In genomic region chr5:62256161-62257017, GRCh38 we compare ENCODE assay signal across 9 cellular contexts. TPM values are rescaled to one million over a fixed set of nuclear protein-coding genes. Genes with fewer than 3 reads are reported as not detected.
A peak's percentile ranks its signal among the peaks of the same experiment; 100 is the strongest.
DNase-seq lines count a peak whose midpoint lies in the region; ATAC-seq and TF ChIP-seq lines count a peak whose summit lies in the region.
"Had no signal": no experiment of that assay in that cellular context is flagged by ENCODE, and none has a peak within 500 bp of the region (broad histone marks: within the 10 kb centered on the region; RNA-seq: fewer than 3 reads in every experiment).

No MANE protein-coding gene starts in this region.

- H3K36me3 Mint-ChIP-seq in CD8-positive, alpha-beta T cell = no peaks in the 10 kb centered on the region

- H3K4me1 Mint-ChIP-seq in CD8-positive, alpha-beta T cell (ENCODE audit: low read depth) = peaks cover 79% of the 10 kb centered on the region

- no peak overlapping the region for H3K9ac ChIP-seq in adipocyte (ENCODE audit: low read length)

- no peaks in the 10 kb centered on the region for H3K27me3 Mint-ChIP-seq in CD8-positive, alpha-beta T cell (ENCODE audit: low read depth)

- peaks cover 57% of the 10 kb centered on the region for H3K4me1 ChIP-seq in CD8-positive, alpha-beta T cell (ENCODE audit: insufficient read depth, low read length)
- H3K4me1 ChIP-seq in adipocyte (ENCODE audit: control insufficient read depth, insufficient read depth, low read length) (peaks cover 14% of the 10 kb centered on the region), thymus (ENCODE audit: control insufficient read depth, insufficient read depth, low read length) (no peaks in the 10 kb centered on the region), stomach (peaks cover 0 to 5% (median 0%) of the 10 kb centered on the region in 4 donors)

- CTCF ChIA-PET in CD8-positive, alpha-beta T cell (lab: Charles Lee) = interaction anchor here (1.2 kb wide), 2 partner anchors 41 to 96 kb away, joined by 3 to 5 read pairs; no protein-coding TSS in a partner anchor

- no peak for TF ChIP-seq CTCF in CD8-positive, alpha-beta T cell (IDR thresholded peaks at IDR 0.05)
- no peak for TF ChIP-seq CTCF in stomach (IDR thresholded peaks at IDR 0.05)

- peak overlapping the region; percentile 98 for H3K27ac Mint-ChIP-seq in CD8-positive, alpha-beta T cell

- no peak for TF ChIP-seq EP300 in stomach (IDR thresholded peaks at IDR 0.05)

- H3K4me3 Mint-ChIP-seq in CD8-positive, alpha-beta T cell = peak overlapping the region; percentile 66

- H3K36me3 ChIP-seq in CD8-positive, alpha-beta T cell (ENCODE audit: insufficient read depth, low read length) = no peaks in the 10 kb centered on the region
- no peaks in the 10 kb centered on the region for H3K36me3 ChIP-seq in adipocyte (ENCODE audit: control insufficient read depth, insufficient read depth, low read length, severe bottlenecking)
- H3K36me3 ChIP-seq in thymus (ENCODE audit: control insufficient read depth, insufficient read depth) = no peaks in the 10 kb centered on the region
- H3K36me3 ChIP-seq in stomach = no peaks in the 10 kb centered on the region
- H3K36me3 ChIP-seq: HAP-1 had no signal

- peak in 5 of 7 experiments; percentile 2 to 71 (median 17) for DNase-seq in CD8-positive, alpha-beta T cell
- peak; percentile 10 for DNase-seq in adipocyte (ENCODE audit: low read depth)
- DNase-seq in stomach = no peak
- no peak for DNase-seq in GOT3 (lab: John Stamatoyannopoulos, UW)

- intact Hi-C loops in CD8-positive, alpha-beta T cell (cut with DNase I, micrococcal nuclease) = loop anchor here in 1 of 2 experiments (5.0 kb wide), 1 partner anchor 51 kb away; the partner anchor contains the start of gene KIF2A
- intact Hi-C loops in stomach (cut with DNase I; ENCODE audit: low total_unique reads) = no loop called here

- peak; percentile 80 for ATAC-seq in CD8-positive, alpha-beta T cell
- ATAC-seq in GM19351 (IDR thresholded peaks at IDR 0.05; ENCODE audit: unreplicated experiment) (peak; percentile 68), HG03469 (IDR thresholded peaks at IDR 0.05; ENCODE audit: unreplicated experiment) (peak; percentile 67), HG03571 (IDR thresholded peaks at IDR 0.05; ENCODE audit: unreplicated experiment) (no peak)

- peaks cover 5% of the 10 kb centered on the region for H3K9me3 Mint-ChIP-seq in CD8-positive, alpha-beta T cell

- peak overlapping the region; percentile 12 for H3K4me3 ChIP-seq in CD8-positive, alpha-beta T cell (ENCODE audit: low read depth, low read length)
- no peak overlapping the region for H3K4me3 ChIP-seq in adipocyte (ENCODE audit: low read length)
- no peak overlapping the region for H3K4me3 ChIP-seq in thymus (ENCODE audit: low read length)
- H3K4me3 ChIP-seq in stomach = no peak overlapping the region
- H3K4me3 ChIP-seq: HAP-1 had no signal

- no peak for TF ChIP-seq POLR2A in stomach (IDR thresholded peaks at IDR 0.05)

- H3K27me3 ChIP-seq in CD8-positive, alpha-beta T cell (ENCODE audit: insufficient read depth, low read length) = no peaks in the 10 kb centered on the region
- H3K27me3 ChIP-seq in adipocyte (replicated peaks; ENCODE audit: control insufficient read depth, insufficient read depth, low read length) = no peaks in the 10 kb centered on the region
- no peaks in the 10 kb centered on the region for H3K27me3 ChIP-seq in thymus (ENCODE audit: control insufficient read depth, insufficient read depth)
- no peaks in the 10 kb centered on the region for H3K27me3 ChIP-seq in stomach

- H3K9me3 ChIP-seq in CD8-positive, alpha-beta T cell (ENCODE audit: low read length) = no peaks in the 10 kb centered on the region
- H3K9me3 ChIP-seq in adipocyte (ENCODE audit: control insufficient read depth, low read length) (no peaks in the 10 kb centered on the region), thymus (ENCODE audit: control insufficient read depth) (no peaks in the 10 kb centered on the region), stomach (no peaks in the 10 kb centered on the region)
- H3K9me3 ChIP-seq: HAP-1 had no signal

- WGBS in thymus = 25% methylated on average over 8 of the region's 8 CpGs
- 24 to 31% (median 28%) methylated on average over 8 of the region's 8 CpGs for WGBS in stomach, 5 donors

- POLR2A ChIA-PET in CD8-positive, alpha-beta T cell (lab: Charles Lee) = interaction anchor here (0.6 to 1.8 kb wide), 3 partner anchors 12 to 49 kb away, joined by 3 to 6 read pairs (median 3); partner anchors contain the start of gene KIF2A

- H3K27ac ChIP-seq in CD8-positive, alpha-beta T cell (ENCODE audit: low read depth, low read length) = peak overlapping the region; percentile 60
- H3K27ac ChIP-seq in thymus (ENCODE audit: low read depth) (peak overlapping the region; percentile 93), stomach (no peak overlapping the region)

RNA-seq across cellular contexts. Expression of gene KIF2A, which starts 49.6 kb away (rescaled TPM):
- 10 to 100 TPM; 93.1 to 98.3 TPM for total RNA-seq in CD8-positive, alpha-beta T cell
- 14.7 TPM for polyA plus RNA-seq in thymus
- 10 to 100 TPM in 4 of 5 donors, 1 to 10 TPM in 1; 3.8 to 61.3 (median 15.6) TPM for total RNA-seq in stomach
- 1 to 10 TPM; 2.6 to 8.2 (median 4.7) TPM for polyA plus RNA-seq in stomach

Comparison
In these comparisons a context has a peak if more than half of its experiments do, and no peak if none do; other contexts are left out.
1. DNase-seq: peak in CD8-positive, alpha-beta T cell (5 of 7) and adipocyte (single experiment); none in stomach (single experiment) and GOT3 (single experiment).
2. H3K27ac ChIP-seq: peak in CD8-positive, alpha-beta T cell (single experiment) and thymus (single experiment); none in stomach (0 of 5).